28 cellular contexts compared by ENCODE assay signal in genomic region chr6:70172252-70172651, GRCh38.
"Had no signal": no experiment of that assay in that cellular context is flagged by ENCODE, and none has a peak within 500 bp of the region (broad histone marks: within the 10 kb centered on the region; RNA-seq: fewer than 3 reads in every experiment).

No MANE protein-coding gene starts in this region.

- H3K4me1 ChIP-seq: ascending aorta, Peyer's patch had no signal

- H3K27ac ChIP-seq: ascending aorta, Peyer's patch had no signal

- H3K9me3 ChIP-seq: ascending aorta, Peyer's patch had no signal

- H3K27me3 ChIP-seq: ascending aorta, Peyer's patch had no signal

- DNase-seq: activated CD4-positive, alpha-beta T cell treated with anti-CD3 and anti-CD28 coated beads for 36 hours; activated CD4-positive, alpha-beta T cell treated with anti-CD3 and anti-CD28 coated beads, Interleukin-2, amount 10 ng/mL, durations not matched to agents 7 days and 5 days; activated CD4-positive, alpha-beta T cell treated with anti-CD3 and anti-CD28 coated beads, Interleukin-2, amount 50 U/mL, for 48 hours; activated CD8-positive, alpha-beta T cell treated with anti-CD3 and anti-CD28 coated beads, Interleukin-2, amount 10 ng/mL, durations not matched to agents 7 days and 5 days; activated gamma-delta T cell; activated naive CD4-positive, alpha-beta T cell treated with Interleukin-2 at 50 U/mL for 16 hours; activated naive CD8-positive, alpha-beta T cell treated with anti-CD3 and anti-CD28 coated beads, Interleukin-2, amount 10 ng/mL, durations not matched to agents 7 days and 5 days; activated T-cell treated with anti-CD3 and anti-CD28 coated beads, Interleukin-2, amount 50 U/mL, for 24 hours; amygdala; caudate nucleus; cerebellar nuclear complex; NCI-H1105; NCI-H1417 treated with DMSO at 0.1 percent for 48 hours; NCI-H1930; NCI-H2081 treated with DMSO at 0.1 percent for 48 hours; NCI-H345; NCI-H524 treated with DMSO at 0.1 percent for 48 hours; Peyer's patch; RPMI8226; SW 1271; T-helper 1 cell; T-helper 2 cell; T-helper 9 cell had no signal

- H3K4me3 ChIP-seq: ascending aorta, Peyer's patch had no signal

- ATAC-seq: activated CD4-positive, alpha-beta T cell treated with anti-CD3 and anti-CD28 coated beads for 36 hours; activated CD4-positive, CD25-positive, alpha-beta regulatory T cell treated with anti-CD3 and anti-CD28 coated beads, Interleukin-2, amount 50 U/mL, for 24 hours; activated CD8-positive, alpha-beta T cell treated with anti-CD3 and anti-CD28 coated beads, Interleukin-2, amount 10 ng/mL, durations not matched to agents 7 days and 5 days; Right ventricle myocardium inferior had no signal

- H3K27ac Mint-ChIP-seq: activated CD4-positive, alpha-beta T cell treated with anti-CD3 and anti-CD28 coated beads for 36 hours; activated CD4-positive, alpha-beta T cell treated with anti-CD3 and anti-CD28 coated beads, Interleukin-2, amount 10 ng/mL, durations not matched to agents 7 days and 5 days; activated CD8-positive, alpha-beta T cell treated with anti-CD3 and anti-CD28 coated beads, Interleukin-2, amount 10 ng/mL, durations not matched to agents 7 days and 5 days; activated naive CD4-positive, alpha-beta T cell treated with anti-CD3 and anti-CD28 coated beads, Interleukin-2, amount 50 U/mL, for 24 hours; activated naive CD8-positive, alpha-beta T cell treated with anti-CD3 and anti-CD28 coated beads, Interleukin-2, amount 10 ng/mL, durations not matched to agents 7 days and 5 days; activated T-cell treated with anti-CD3 and anti-CD28 coated beads, Interleukin-2, amount 50 U/mL, for 24 hours; activated T-helper 2 cell treated with anti-CD3 and anti-CD28 coated beads, Interferon-gamma antibody, Interleukin-2, Interleukin-4, amounts not matched to agents 10 μg/mL and 5 μg/mL and 100 μg/mL, durations not matched to agents 14 hours and 24 hours and 36 hours had no signal

- H3K4me3 Mint-ChIP-seq: activated CD4-positive, alpha-beta T cell treated with anti-CD3 and anti-CD28 coated beads for 36 hours; activated CD4-positive, alpha-beta T cell treated with anti-CD3 and anti-CD28 coated beads, Interleukin-2, amount 10 ng/mL, durations not matched to agents 7 days and 5 days; activated CD8-positive, alpha-beta T cell treated with anti-CD3 and anti-CD28 coated beads, Interleukin-2, amount 10 ng/mL, durations not matched to agents 7 days and 5 days; activated naive CD4-positive, alpha-beta T cell treated with anti-CD3 and anti-CD28 coated beads, Interleukin-2, amount 50 U/mL, for 24 hours; activated naive CD8-positive, alpha-beta T cell treated with anti-CD3 and anti-CD28 coated beads, Interleukin-2, amount 10 ng/mL, durations not matched to agents 7 days and 5 days; activated T-cell treated with anti-CD3 and anti-CD28 coated beads, Interleukin-2, amount 50 U/mL, for 24 hours had no signal

- H3K4me1 Mint-ChIP-seq: activated CD4-positive, alpha-beta T cell treated with anti-CD3 and anti-CD28 coated beads for 36 hours; activated CD4-positive, alpha-beta T cell treated with anti-CD3 and anti-CD28 coated beads, Interleukin-2, amount 10 ng/mL, durations not matched to agents 7 days and 5 days; activated naive CD4-positive, alpha-beta T cell treated with anti-CD3 and anti-CD28 coated beads, Interleukin-2, amount 50 U/mL, for 24 hours; activated naive CD8-positive, alpha-beta T cell treated with anti-CD3 and anti-CD28 coated beads, Interleukin-2, amount 10 ng/mL, durations not matched to agents 7 days and 5 days had no signal

- H3K36me3 ChIP-seq: ascending aorta, Peyer's patch had no signal

- H3K9me3 Mint-ChIP-seq: activated CD4-positive, alpha-beta T cell treated with anti-CD3 and anti-CD28 coated beads, Interleukin-2, amount 10 ng/mL, durations not matched to agents 7 days and 5 days; activated naive CD4-positive, alpha-beta T cell treated with anti-CD3 and anti-CD28 coated beads, Interleukin-2, amount 50 U/mL, for 24 hours; activated naive CD8-positive, alpha-beta T cell treated with anti-CD3 and anti-CD28 coated beads, Interleukin-2, amount 10 ng/mL, durations not matched to agents 7 days and 5 days; activated T-cell treated with anti-CD3 and anti-CD28 coated beads, Interleukin-2, amount 50 U/mL, for 24 hours; activated T-helper 2 cell treated with anti-CD3 and anti-CD28 coated beads, Interferon-gamma antibody, Interleukin-2, Interleukin-4, amounts not matched to agents 10 μg/mL and 5 μg/mL and 100 μg/mL, durations not matched to agents 14 hours and 24 hours and 36 hours had no signal

- H3K36me3 Mint-ChIP-seq: activated naive CD4-positive, alpha-beta T cell treated with anti-CD3 and anti-CD28 coated beads, Interleukin-2, amount 50 U/mL, for 24 hours; activated naive CD8-positive, alpha-beta T cell treated with anti-CD3 and anti-CD28 coated beads, Interleukin-2, amount 10 ng/mL, durations not matched to agents 7 days and 5 days had no signal
